In genomic region chr1:184392779-184393522, GRCh38 we compare ENCODE assay signal across 19 cellular contexts. TPM values are rescaled to one million over a fixed set of nuclear protein-coding genes. Genes with fewer than 3 reads are reported as not detected.
"Had no signal": no experiment of that assay in that cellular context is flagged by ENCODE, and none has a peak within 500 bp of the region (broad histone marks: within the 10 kb centered on the region; RNA-seq: fewer than 3 reads in every experiment).

No MANE protein-coding gene starts in this region.

- H3K4me3 Mint-ChIP-seq: activated B cell treated with CpG ODN at 0.5 μM for 24 hours; activated CD4-positive, alpha-beta memory T cell treated with anti-CD3 and anti-CD28 coated beads, Interleukin-2, amount 10 ng/mL, durations not matched to agents 7 days and 5 days; activated naive CD8-positive, alpha-beta T cell treated with anti-CD3 and anti-CD28 coated beads, Interleukin-2, amount 10 ng/mL, durations not matched to agents 7 days and 5 days; activated T-helper 17 cell treated with anti-CD3 and anti-CD28 coated beads, Interleukin-2, amount 50 U/mL, for 72 hours; naive thymus-derived CD4-positive, alpha-beta T cell had no signal

- H3K27ac Mint-ChIP-seq: activated B cell treated with CpG ODN at 0.5 μM for 24 hours; activated CD4-positive, alpha-beta memory T cell treated with anti-CD3 and anti-CD28 coated beads, Interleukin-2, amount 10 ng/mL, durations not matched to agents 7 days and 5 days; activated naive CD8-positive, alpha-beta T cell treated with anti-CD3 and anti-CD28 coated beads, Interleukin-2, amount 10 ng/mL, durations not matched to agents 7 days and 5 days; activated T-helper 17 cell treated with anti-CD3 and anti-CD28 coated beads, Interleukin-2, amount 50 U/mL, for 72 hours; naive thymus-derived CD4-positive, alpha-beta T cell had no signal

- H3K4me2 ChIP-seq: SK-N-SH had no signal

- H3K36me3 Mint-ChIP-seq: activated naive CD8-positive, alpha-beta T cell treated with anti-CD3 and anti-CD28 coated beads, Interleukin-2, amount 10 ng/mL, durations not matched to agents 7 days and 5 days; naive thymus-derived CD4-positive, alpha-beta T cell had no signal

- H3K27me3 ChIP-seq: sigmoid colon, thyroid gland had no signal

- H3K9me2 ChIP-seq: SK-N-SH had no signal

- ATAC-seq: activated T-helper 17 cell treated with anti-CD3 and anti-CD28 coated beads, Interleukin-2, amount 50 U/mL, for 72 hours; naive thymus-derived CD4-positive, alpha-beta T cell had no signal

- H3K79me2 ChIP-seq: parathyroid adenoma had no signal

- H3K36me3 ChIP-seq: left lung, sigmoid colon, thyroid gland had no signal

- H3K9me3 ChIP-seq: left lung, sigmoid colon, SK-N-SH, thyroid gland had no signal

- H3K9me3 Mint-ChIP-seq: activated B cell treated with CpG ODN at 0.5 μM for 24 hours; activated CD4-positive, alpha-beta memory T cell treated with anti-CD3 and anti-CD28 coated beads, Interleukin-2, amount 10 ng/mL, durations not matched to agents 7 days and 5 days; activated naive CD8-positive, alpha-beta T cell treated with anti-CD3 and anti-CD28 coated beads, Interleukin-2, amount 10 ng/mL, durations not matched to agents 7 days and 5 days; activated T-helper 17 cell treated with anti-CD3 and anti-CD28 coated beads, Interleukin-2, amount 50 U/mL, for 72 hours had no signal

- FAIRE-seq: colon had no signal

- H3K9ac ChIP-seq: parathyroid adenoma, SK-N-SH had no signal

- DNase-seq: activated B cell treated with CpG ODN at 0.5 μM for 24 hours; activated CD4-positive, alpha-beta memory T cell treated with anti-CD3 and anti-CD28 coated beads, Interleukin-2, amount 10 ng/mL, durations not matched to agents 7 days and 5 days; activated CD4-positive, alpha-beta T cell treated with anti-CD3 and anti-CD28 coated beads for 4 hours; activated naive CD4-positive, alpha-beta T cell treated with Interleukin-2 at 50 U/mL for 16 hours; activated naive CD8-positive, alpha-beta T cell treated with anti-CD3 and anti-CD28 coated beads, Interleukin-2, amount 10 ng/mL, durations not matched to agents 7 days and 5 days; activated T-cell treated with anti-CD3 and anti-CD28 coated beads, Interleukin-2, amount 50 U/mL, for 1 hour; amygdala; caudate nucleus; hypothalamus; left lung; naive thymus-derived CD4-positive, alpha-beta T cell; sigmoid colon; SK-N-SH; stimulated activated CD8-positive, alpha-beta memory T cell treated with anti-CD3 and anti-CD28 coated beads, Interleukin-4, amount 100 ng/mL, for 48 hours; stimulated activated naive CD4-positive, alpha-beta T cell; thyroid gland had no signal

- H2AFZ ChIP-seq: parathyroid adenoma had no signal

- H3K4me3 ChIP-seq: left lung, sigmoid colon, thyroid gland had no signal

- H3K27ac ChIP-seq: parathyroid adenoma had no signal

- H3K4me1 ChIP-seq: parathyroid adenoma had no signal

RNA-seq across cellular contexts. Expression of gene C1orf21, which starts 6.1 kb away (rescaled TPM):
- polyA plus RNA-seq: naive thymus-derived CD4-positive, alpha-beta T cell had no signal
